Comparison of ENCODE assay signal across 22 cellular contexts in genomic region chr12:109931143-109931542, GRCh38.
"Had no signal": no experiment of that assay in that cellular context is flagged by ENCODE, and none has a peak within 500 bp of the region (broad histone marks: within the 10 kb centered on the region; RNA-seq: fewer than 3 reads in every experiment).

No MANE protein-coding gene starts in this region.

- H3K27me3 ChIP-seq: MG63 had no signal

- H3K4me3 ChIP-seq: MG63 had no signal

- H3K4me1 Mint-ChIP-seq: activated CD4-positive, alpha-beta T cell treated with anti-CD3 and anti-CD28 coated beads, Interleukin-2, amount 10 ng/mL, durations not matched to agents 24 days and 14 days; activated CD8-positive, alpha-beta memory T cell treated with anti-CD3 and anti-CD28 coated beads, Interleukin-2, amount 10 ng/mL, durations not matched to agents 7 days and 5 days; activated naive CD4-positive, alpha-beta T cell treated with anti-CD3 and anti-CD28 coated beads, Interleukin-2, amount 10 ng/mL, durations not matched to agents 7 days and 5 days; activated naive CD8-positive, alpha-beta T cell treated with anti-CD3 and anti-CD28 coated beads for 36 hours had no signal

- H3K4me3 Mint-ChIP-seq: activated CD4-positive, alpha-beta T cell treated with anti-CD3 and anti-CD28 coated beads, Interleukin-2, amount 10 ng/mL, durations not matched to agents 24 days and 14 days; activated CD8-positive, alpha-beta memory T cell treated with anti-CD3 and anti-CD28 coated beads, Interleukin-2, amount 10 ng/mL, durations not matched to agents 7 days and 5 days; activated naive CD4-positive, alpha-beta T cell treated with anti-CD3 and anti-CD28 coated beads, Interleukin-2, amount 10 ng/mL, durations not matched to agents 7 days and 5 days; activated naive CD8-positive, alpha-beta T cell treated with anti-CD3 and anti-CD28 coated beads for 36 hours; activated T-cell treated with anti-CD3 and anti-CD28 coated beads, Interleukin-2, amount 50 U/mL, for 4 hours; T-helper 17 cell; WTC11 had no signal

- H3K9me3 Mint-ChIP-seq: activated CD4-positive, alpha-beta T cell treated with anti-CD3 and anti-CD28 coated beads, Interleukin-2, amount 10 ng/mL, durations not matched to agents 24 days and 14 days; activated naive CD4-positive, alpha-beta T cell treated with anti-CD3 and anti-CD28 coated beads, Interleukin-2, amount 10 ng/mL, durations not matched to agents 7 days and 5 days; activated naive CD8-positive, alpha-beta T cell treated with anti-CD3 and anti-CD28 coated beads for 36 hours; activated T-cell treated with anti-CD3 and anti-CD28 coated beads, Interleukin-2, amount 50 U/mL, for 4 hours; activated T-helper 2 cell treated with anti-CD3 and anti-CD28 coated beads, Interferon-gamma antibody, Interleukin-2, Interleukin-4, amounts not matched to agents 10 μg/mL and 5 μg/mL and 100 μg/mL, durations not matched to agents 14 hours and 24 hours and 36 hours; WTC11 had no signal

- ATAC-seq: activated CD8-positive, alpha-beta memory T cell treated with anti-CD3 and anti-CD28 coated beads, Interleukin-2, amount 10 ng/mL, durations not matched to agents 7 days and 5 days; activated T-cell treated with anti-CD3 and anti-CD28 coated beads, Interleukin-2, amount 50 U/mL, for 4 hours; T-helper 17 cell; WTC11 had no signal

- H3K9me3 ChIP-seq: MG63 had no signal

- H3K27me3 Mint-ChIP-seq: activated CD4-positive, alpha-beta T cell treated with anti-CD3 and anti-CD28 coated beads, Interleukin-2, amount 10 ng/mL, durations not matched to agents 24 days and 14 days; activated CD8-positive, alpha-beta memory T cell treated with anti-CD3 and anti-CD28 coated beads, Interleukin-2, amount 10 ng/mL, durations not matched to agents 7 days and 5 days; activated naive CD4-positive, alpha-beta T cell treated with anti-CD3 and anti-CD28 coated beads, Interleukin-2, amount 10 ng/mL, durations not matched to agents 7 days and 5 days; activated naive CD8-positive, alpha-beta T cell treated with anti-CD3 and anti-CD28 coated beads for 36 hours; T-helper 17 cell had no signal

- H3K27ac Mint-ChIP-seq: activated CD4-positive, alpha-beta T cell treated with anti-CD3 and anti-CD28 coated beads, Interleukin-2, amount 10 ng/mL, durations not matched to agents 24 days and 14 days; activated CD8-positive, alpha-beta memory T cell treated with anti-CD3 and anti-CD28 coated beads, Interleukin-2, amount 10 ng/mL, durations not matched to agents 7 days and 5 days; activated naive CD4-positive, alpha-beta T cell treated with anti-CD3 and anti-CD28 coated beads, Interleukin-2, amount 10 ng/mL, durations not matched to agents 7 days and 5 days; activated naive CD8-positive, alpha-beta T cell treated with anti-CD3 and anti-CD28 coated beads for 36 hours; activated T-helper 2 cell treated with anti-CD3 and anti-CD28 coated beads, Interferon-gamma antibody, Interleukin-2, Interleukin-4, amounts not matched to agents 10 μg/mL and 5 μg/mL and 100 μg/mL, durations not matched to agents 14 hours and 24 hours and 36 hours; T-helper 17 cell; WTC11 had no signal

- DNase-seq: activated CD4-positive, alpha-beta T cell treated with anti-CD3 and anti-CD28 coated beads, Interleukin-2, amount 10 ng/mL, durations not matched to agents 24 days and 14 days; activated CD4-positive, alpha-beta T cell treated with anti-CD3 and anti-CD28 coated beads, Interleukin-2, amount 50 U/mL, for 48 hours; activated CD4-positive, CD25-positive, alpha-beta regulatory T cell treated with anti-CD3 and anti-CD28 coated beads, Interleukin-2, amount 50 U/mL, for 72 hours; activated CD8-positive, alpha-beta memory T cell treated with anti-CD3 and anti-CD28 coated beads, Interleukin-2, amount 10 ng/mL, durations not matched to agents 7 days and 5 days; activated gamma-delta T cell treated with Interleukin-2 at 50 U/mL for 16 hours; activated naive CD4-positive, alpha-beta T cell treated with anti-CD3 and anti-CD28 coated beads, Interleukin-2, amount 10 ng/mL, durations not matched to agents 7 days and 5 days; activated naive CD8-positive, alpha-beta T cell treated with anti-CD3 and anti-CD28 coated beads for 36 hours; activated T-cell treated with anti-CD3 and anti-CD28 coated beads, Interleukin-2, amount 50 U/mL, for 4 hours; MG63; MV-4-11; NCI-H1092 treated with DMSO at 0.1 percent for 48 hours; NCI-H1417 treated with DMSO at 0.1 percent for 48 hours; NCI-H1694 treated with DMSO at 0.1 percent for 48 hours; NCI-H2029 treated with DMSO at 0.1 percent for 48 hours; NCI-H345; NCI-H510A; NCI-H526 treated with DMSO at 0.1 percent for 48 hours; SIG-M5; T-helper 17 cell; T-helper 9 cell had no signal
